ENCODE assay signal across 1 cellular context in the genomic region with DNA sequence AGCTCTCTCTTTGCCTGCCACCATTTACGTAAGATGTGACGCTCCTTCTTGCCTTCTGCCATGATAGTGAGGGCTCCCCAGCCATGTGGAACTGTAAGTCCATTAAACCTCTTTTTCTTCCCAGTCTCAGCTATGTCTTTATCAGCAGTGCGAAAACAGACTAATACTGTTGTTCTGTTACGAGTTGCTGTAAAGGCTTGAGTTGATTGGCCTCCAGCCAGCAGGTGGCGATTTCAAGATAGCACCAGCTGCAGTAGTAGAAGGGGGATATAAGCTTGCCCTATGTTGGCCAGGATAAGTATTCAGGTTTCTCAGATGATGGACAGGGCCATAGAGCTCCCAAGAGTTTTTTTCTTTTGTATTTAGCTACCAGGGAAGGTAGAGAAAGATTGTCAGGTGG.
TF ChIP-seq lines count a peak whose summit lies in the region.

No MANE protein-coding gene starts in this region.

TF ChIP-seq in GM23338, 12 proteins besides CTCF, POLR2A, EP300 and RAD21 (continued from another document):
- TF ChIP-seq, protein P1, sequence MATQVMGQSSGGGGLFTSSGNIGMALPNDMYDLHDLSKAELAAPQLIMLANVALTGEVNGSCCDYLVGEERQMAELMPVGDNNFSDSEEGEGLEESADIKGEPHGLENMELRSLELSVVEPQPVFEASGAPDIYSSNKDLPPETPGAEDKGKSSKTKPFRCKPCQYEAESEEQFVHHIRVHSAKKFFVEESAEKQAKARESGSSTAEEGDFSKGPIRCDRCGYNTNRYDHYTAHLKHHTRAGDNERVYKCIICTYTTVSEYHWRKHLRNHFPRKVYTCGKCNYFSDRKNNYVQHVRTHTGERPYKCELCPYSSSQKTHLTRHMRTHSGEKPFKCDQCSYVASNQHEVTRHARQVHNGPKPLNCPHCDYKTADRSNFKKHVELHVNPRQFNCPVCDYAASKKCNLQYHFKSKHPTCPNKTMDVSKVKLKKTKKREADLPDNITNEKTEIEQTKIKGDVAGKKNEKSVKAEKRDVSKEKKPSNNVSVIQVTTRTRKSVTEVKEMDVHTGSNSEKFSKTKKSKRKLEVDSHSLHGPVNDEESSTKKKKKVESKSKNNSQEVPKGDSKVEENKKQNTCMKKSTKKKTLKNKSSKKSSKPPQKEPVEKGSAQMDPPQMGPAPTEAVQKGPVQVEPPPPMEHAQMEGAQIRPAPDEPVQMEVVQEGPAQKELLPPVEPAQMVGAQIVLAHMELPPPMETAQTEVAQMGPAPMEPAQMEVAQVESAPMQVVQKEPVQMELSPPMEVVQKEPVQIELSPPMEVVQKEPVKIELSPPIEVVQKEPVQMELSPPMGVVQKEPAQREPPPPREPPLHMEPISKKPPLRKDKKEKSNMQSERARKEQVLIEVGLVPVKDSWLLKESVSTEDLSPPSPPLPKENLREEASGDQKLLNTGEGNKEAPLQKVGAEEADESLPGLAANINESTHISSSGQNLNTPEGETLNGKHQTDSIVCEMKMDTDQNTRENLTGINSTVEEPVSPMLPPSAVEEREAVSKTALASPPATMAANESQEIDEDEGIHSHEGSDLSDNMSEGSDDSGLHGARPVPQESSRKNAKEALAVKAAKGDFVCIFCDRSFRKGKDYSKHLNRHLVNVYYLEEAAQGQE (IDR thresholded peaks at IDR 0.05; ENCODE audit: unreplicated experiment): no peak
- TF ChIP-seq, protein P2, sequence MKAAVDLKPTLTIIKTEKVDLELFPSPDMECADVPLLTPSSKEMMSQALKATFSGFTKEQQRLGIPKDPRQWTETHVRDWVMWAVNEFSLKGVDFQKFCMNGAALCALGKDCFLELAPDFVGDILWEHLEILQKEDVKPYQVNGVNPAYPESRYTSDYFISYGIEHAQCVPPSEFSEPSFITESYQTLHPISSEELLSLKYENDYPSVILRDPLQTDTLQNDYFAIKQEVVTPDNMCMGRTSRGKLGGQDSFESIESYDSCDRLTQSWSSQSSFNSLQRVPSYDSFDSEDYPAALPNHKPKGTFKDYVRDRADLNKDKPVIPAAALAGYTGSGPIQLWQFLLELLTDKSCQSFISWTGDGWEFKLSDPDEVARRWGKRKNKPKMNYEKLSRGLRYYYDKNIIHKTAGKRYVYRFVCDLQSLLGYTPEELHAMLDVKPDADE (IDR thresholded peaks at IDR 0.05): no peak
- TF ChIP-seq EZH2phosphoT487 (IDR thresholded peaks at IDR 0.05; ENCODE audit: unreplicated experiment) (no peak), NANOG (IDR thresholded peaks at IDR 0.05; ENCODE audit: borderline replicate concordance) (no peak), CREB1 (CRISPR knock-in tag; IDR thresholded peaks at IDR 0.05; ENCODE audit: low read depth) (no peak), ZNF331 (CRISPR knock-in tag; IDR thresholded peaks at IDR 0.05; ENCODE audit: low read depth) (no peak), EZH2 (IDR thresholded peaks at IDR 0.05; ENCODE audit: low read depth, unreplicated experiment) (no peak)
- TF ChIP-seq, protein P3, sequence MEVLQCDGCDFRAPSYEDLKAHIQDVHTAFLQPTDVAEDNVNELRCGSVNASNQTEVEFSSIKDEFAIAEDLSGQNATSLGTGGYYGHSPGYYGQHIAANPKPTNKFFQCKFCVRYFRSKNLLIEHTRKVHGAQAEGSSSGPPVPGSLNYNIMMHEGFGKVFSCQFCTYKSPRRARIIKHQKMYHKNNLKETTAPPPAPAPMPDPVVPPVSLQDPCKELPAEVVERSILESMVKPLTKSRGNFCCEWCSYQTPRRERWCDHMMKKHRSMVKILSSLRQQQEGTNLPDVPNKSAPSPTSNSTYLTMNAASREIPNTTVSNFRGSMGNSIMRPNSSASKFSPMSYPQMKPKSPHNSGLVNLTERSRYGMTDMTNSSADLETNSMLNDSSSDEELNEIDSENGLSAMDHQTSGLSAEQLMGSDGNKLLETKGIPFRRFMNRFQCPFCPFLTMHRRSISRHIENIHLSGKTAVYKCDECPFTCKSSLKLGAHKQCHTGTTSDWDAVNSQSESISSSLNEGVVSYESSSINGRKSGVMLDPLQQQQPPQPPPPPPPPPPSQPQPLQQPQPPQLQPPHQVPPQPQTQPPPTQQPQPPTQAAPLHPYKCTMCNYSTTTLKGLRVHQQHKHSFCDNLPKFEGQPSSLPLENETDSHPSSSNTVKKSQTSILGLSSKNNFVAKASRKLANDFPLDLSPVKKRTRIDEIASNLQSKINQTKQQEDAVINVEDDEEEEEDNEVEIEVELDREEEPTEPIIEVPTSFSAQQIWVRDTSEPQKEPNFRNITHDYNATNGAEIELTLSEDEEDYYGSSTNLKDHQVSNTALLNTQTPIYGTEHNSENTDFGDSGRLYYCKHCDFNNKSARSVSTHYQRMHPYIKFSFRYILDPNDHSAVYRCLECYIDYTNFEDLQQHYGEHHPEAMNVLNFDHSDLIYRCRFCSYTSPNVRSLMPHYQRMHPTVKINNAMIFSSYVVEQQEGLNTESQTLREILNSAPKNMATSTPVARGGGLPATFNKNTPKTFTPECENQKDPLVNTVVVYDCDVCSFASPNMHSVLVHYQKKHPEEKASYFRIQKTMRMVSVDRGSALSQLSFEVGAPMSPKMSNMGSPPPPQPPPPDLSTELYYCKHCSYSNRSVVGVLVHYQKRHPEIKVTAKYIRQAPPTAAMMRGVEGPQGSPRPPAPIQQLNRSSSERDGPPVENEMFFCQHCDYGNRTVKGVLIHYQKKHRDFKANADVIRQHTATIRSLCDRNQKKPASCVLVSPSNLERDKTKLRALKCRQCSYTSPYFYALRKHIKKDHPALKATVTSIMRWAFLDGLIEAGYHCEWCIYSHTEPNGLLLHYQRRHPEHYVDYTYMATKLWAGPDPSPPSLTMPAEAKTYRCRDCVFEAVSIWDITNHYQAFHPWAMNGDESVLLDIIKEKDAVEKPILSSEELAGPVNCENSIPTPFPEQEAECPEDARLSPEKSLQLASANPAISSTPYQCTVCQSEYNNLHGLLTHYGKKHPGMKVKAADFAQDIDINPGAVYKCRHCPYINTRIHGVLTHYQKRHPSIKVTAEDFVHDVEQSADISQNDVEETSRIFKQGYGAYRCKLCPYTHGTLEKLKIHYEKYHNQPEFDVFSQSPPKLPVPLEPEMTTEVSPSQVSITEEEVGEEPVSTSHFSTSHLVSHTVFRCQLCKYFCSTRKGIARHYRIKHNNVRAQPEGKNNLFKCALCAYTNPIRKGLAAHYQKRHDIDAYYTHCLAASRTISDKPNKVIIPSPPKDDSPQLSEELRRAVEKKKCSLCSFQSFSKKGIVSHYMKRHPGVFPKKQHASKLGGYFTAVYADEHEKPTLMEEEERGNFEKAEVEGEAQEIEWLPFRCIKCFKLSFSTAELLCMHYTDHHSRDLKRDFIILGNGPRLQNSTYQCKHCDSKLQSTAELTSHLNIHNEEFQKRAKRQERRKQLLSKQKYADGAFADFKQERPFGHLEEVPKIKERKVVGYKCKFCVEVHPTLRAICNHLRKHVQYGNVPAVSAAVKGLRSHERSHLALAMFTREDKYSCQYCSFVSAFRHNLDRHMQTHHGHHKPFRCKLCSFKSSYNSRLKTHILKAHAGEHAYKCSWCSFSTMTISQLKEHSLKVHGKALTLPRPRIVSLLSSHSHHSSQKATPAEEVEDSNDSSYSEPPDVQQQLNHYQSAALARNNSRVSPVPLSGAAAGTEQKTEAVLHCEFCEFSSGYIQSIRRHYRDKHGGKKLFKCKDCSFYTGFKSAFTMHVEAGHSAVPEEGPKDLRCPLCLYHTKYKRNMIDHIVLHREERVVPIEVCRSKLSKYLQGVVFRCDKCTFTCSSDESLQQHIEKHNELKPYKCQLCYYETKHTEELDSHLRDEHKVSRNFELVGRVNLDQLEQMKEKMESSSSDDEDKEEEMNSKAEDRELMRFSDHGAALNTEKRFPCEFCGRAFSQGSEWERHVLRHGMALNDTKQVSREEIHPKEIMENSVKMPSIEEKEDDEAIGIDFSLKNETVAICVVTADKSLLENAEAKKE (CRISPR knock-in tag; IDR thresholded peaks at IDR 0.05): no peak
